15 cellular contexts compared by ENCODE assay signal in the genomic region with DNA sequence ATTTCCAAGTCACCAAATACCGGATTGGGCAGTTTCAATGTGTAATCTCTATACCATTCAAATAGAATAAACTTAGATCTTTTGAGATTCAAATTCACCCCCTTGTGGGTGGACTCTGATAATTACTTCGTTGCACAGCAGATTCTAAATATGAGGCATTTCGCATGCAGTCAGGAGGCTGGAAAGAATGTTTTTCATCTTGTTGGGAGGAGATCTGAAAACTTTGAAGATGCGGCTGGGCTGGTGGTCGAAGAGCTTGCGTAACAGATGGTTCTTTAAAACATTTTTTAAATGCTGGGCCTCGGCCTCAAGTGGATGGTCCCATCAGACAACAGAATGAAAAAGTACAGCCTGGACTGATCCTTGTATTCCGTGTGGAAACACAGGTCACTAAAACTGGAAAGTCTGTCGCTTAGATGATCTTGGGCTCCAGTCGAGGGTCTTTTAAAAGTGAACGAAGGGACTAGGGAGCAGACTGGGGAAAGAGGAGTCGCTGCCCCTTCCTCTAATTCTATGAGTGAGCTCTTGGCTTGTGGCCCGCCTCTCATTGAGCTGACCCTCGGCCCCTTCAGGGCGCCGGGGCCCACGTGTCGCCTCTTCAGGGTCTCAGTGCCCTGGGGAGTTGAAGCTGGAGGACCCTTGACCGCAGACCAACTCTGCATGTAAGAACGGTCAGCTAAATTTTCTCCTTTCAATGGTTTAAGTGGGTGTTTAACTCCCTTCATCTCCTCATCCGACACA. TPM values are rescaled to one million over a fixed set of nuclear protein-coding genes. Genes with fewer than 3 reads are reported as not detected.
A peak's percentile ranks its signal among the peaks of the same experiment; 100 is the strongest.
DNase-seq lines count a peak whose midpoint lies in the region; ATAC-seq, FAIRE-seq and TF ChIP-seq lines count a peak whose summit lies in the region.
"Had no signal": no experiment of that assay in that cellular context is flagged by ENCODE, and none has a peak within 500 bp of the region (broad histone marks: within the 10 kb centered on the region; RNA-seq: fewer than 3 reads in every experiment).

No MANE protein-coding gene starts in this region.

- no peak for TF ChIP-seq CTCF in cardiac muscle cell (IDR thresholded peaks at IDR 0.05; ENCODE audit: low read depth, low read length)
- no peak for TF ChIP-seq CTCF in heart right ventricle (IDR thresholded peaks at IDR 0.05)
- no peak for TF ChIP-seq CTCF in H1 (IDR thresholded peaks at IDR 0.05; ENCODE audit: control extremely low read depth in 1 of 3, insufficient read depth in 1 of 3, low read depth in 1 of 3, low read length in 3 of 3)

- peak overlapping the region; percentile 42; the same call in 1 of the 2 replicates for H2AFZ ChIP-seq in H1 (ENCODE audit: low read length)

- no peak overlapping the region for H3K4ac ChIP-seq in H1 (replicated peaks; ENCODE audit: insufficient read length, low read depth, low read length)

- H3K27ac ChIP-seq in cardiac muscle cell (no peak overlapping the region), heart right ventricle (no peak overlapping the region), H1 (ENCODE audit: low read depth, low read length) (no peak overlapping the region), muscle layer of duodenum (ENCODE audit: low read length) (peak overlapping the region; percentile 1)
- H3K27ac ChIP-seq: left ventricle myocardium inferior, ovary had no signal

- peaks cover 55% of the 10 kb centered on the region for H3K23me2 ChIP-seq in H1 (ENCODE audit: low read depth, low read length)

- H2BK120ac ChIP-seq in H1 (replicated peaks; ENCODE audit: low read depth, low read length), result no peak overlapping the region

- H3K27me3 ChIP-seq in cardiac muscle cell (peaks cover 100% of the 10 kb centered on the region), heart right ventricle (peaks cover 31 to 100% (median 100%) of the 10 kb centered on the region in 7 donors), H1 (replicated peaks in 1 of 4; ENCODE audit: control insufficient read depth in 3 of 4, extremely low read depth in 1 of 4, insufficient read depth in 3 of 4, low read length in 3 of 4) (peaks cover 28 to 89% (median 76%) of the 10 kb centered on the region in 4 experiments; a peak in 6 of 7 replicates), muscle layer of duodenum (ENCODE audit: low read depth, low read length) (peaks cover 88% of the 10 kb centered on the region)
- H3K27me3 ChIP-seq: ovary had no signal

- no peak for TF ChIP-seq POLR2A in H1 (IDR thresholded peaks at IDR 0.05; ENCODE audit: control extremely low read depth in 1 of 2, low read depth in 2 of 2, low read length in 2 of 2)

- H4K91ac ChIP-seq in H1 (replicated peaks; ENCODE audit: insufficient read length, low read length), result peak overlapping the region; percentile 12

- no peak overlapping the region for H3K9ac ChIP-seq in H1 (replicated peaks in 1 of 4; ENCODE audit: extremely low read depth in 1 of 4, low read depth in 3 of 4, low read length in 3 of 4)

- no peak overlapping the region for H4K8ac ChIP-seq in H1 (ENCODE audit: extremely low read depth, insufficient read depth, low read length)

- H3K14ac ChIP-seq in H1 (ENCODE audit: insufficient read length), result no peak overlapping the region

- H3K23ac ChIP-seq in H1 (ENCODE audit: insufficient read length), result no peak overlapping the region

- no peaks in the 10 kb centered on the region; a peak in 1 of 4 replicates for H3K79me2 ChIP-seq in H1 (ENCODE audit: control insufficient read depth in 1 of 2, insufficient read depth in 2 of 2, low read length in 2 of 2)

- TF ChIP-seq RAD21 in H1 (IDR thresholded peaks at IDR 0.05 in 1 of 2, conservative IDR thresholded peaks at IDR 0.05 in 1 of 2; ENCODE audit: low read depth in 2 of 2, low read length in 2 of 2), result no peak

- FAIRE-seq in H1 (lab: Jason Lieb, UNC), result no peak
- FAIRE-seq: frontal cortex had no signal

- no peak overlapping the region for H2BK20ac ChIP-seq in H1 (ENCODE audit: low read length)

- no peaks in the 10 kb centered on the region for H3K36me3 ChIP-seq in cardiac muscle cell
- H3K36me3 ChIP-seq in heart right ventricle, result no peaks in the 10 kb centered on the region
- no peaks in the 10 kb centered on the region for H3K36me3 ChIP-seq in H1 (ENCODE audit: control insufficient read depth in 2 of 4, insufficient read depth in 4 of 4, low read length in 3 of 4)
- H3K36me3 ChIP-seq in muscle layer of duodenum (ENCODE audit: control insufficient read depth in 1 of 2, insufficient read depth in 2 of 2, low read length in 2 of 2), result no peaks in the 10 kb centered on the region
- H3K36me3 ChIP-seq: left ventricle myocardium inferior, ovary had no signal

- no peak overlapping the region for H3K56ac ChIP-seq in H1 (replicated peaks; ENCODE audit: insufficient read length, low read depth, low read length)

- peak overlapping the region; percentile 75; the same call in 1 of the 2 replicates for H2BK5ac ChIP-seq in H1 (ENCODE audit: low read depth, low read length)

- DNase-seq in cardiac muscle cell (ENCODE audit: low read depth in 1 of 2, low spot score in 1 of 2) (no peak), heart right ventricle (no peak), H1 (ENCODE audit: low read depth in 1 of 2, low spot score in 2 of 2) (no peak), NCI-H2029 treated with DMSO at 0.1 percent for 48 hours (lab: John Stamatoyannopoulos, UW) (no peak)
- DNase-seq: activated CD4-positive, alpha-beta memory T cell treated with anti-CD3 and anti-CD28 coated beads for 36 hours; KG1; left ventricle myocardium inferior; NCI-H524 treated with DMSO at 0.1 percent for 48 hours; ovary had no signal

- H3K4me3 ChIP-seq in cardiac muscle cell, result peak overlapping the region; percentile 34
- H3K4me3 ChIP-seq in heart right ventricle, result no peak overlapping the region
- H3K4me3 ChIP-seq in H1 (ENCODE audit: extremely low read depth in 1 of 4, insufficient read depth in 2 of 4, low read depth in 3 of 4, low read length in 4 of 4), result peak overlapping the region; percentile 27 to 88 (median 43); a peak in 7 of 8 replicates
- H3K4me3 ChIP-seq in muscle layer of duodenum (ENCODE audit: low read depth in 1 of 2, low read length in 2 of 2), result peak overlapping the region in 1 of 2 donors; percentile 16

- H3K79me1 ChIP-seq in H1 (ENCODE audit: low read depth, low read length), result no peaks in the 10 kb centered on the region; the same call in 1 of the 2 replicates

- H3K18ac ChIP-seq in H1 (ENCODE audit: extremely low read depth, low read length), result peak overlapping the region; percentile 48; the same call in 1 of the 2 replicates

- no peak overlapping the region; the same call in 1 of the 2 replicates for H2BK15ac ChIP-seq in H1 (ENCODE audit: low read length)

- intact Hi-C loops in heart right ventricle (cut with DNase I), result loop anchor here in 2 of 10 donors (10.0 kb wide), 2 partner anchors 207 to 353 kb away; no protein-coding TSS in a partner anchor

- H3K4me1 ChIP-seq in cardiac muscle cell (ENCODE audit: low read depth) (peaks cover 15% of the 10 kb centered on the region), heart right ventricle (peaks cover 0 to 69% (median 57%) of the 10 kb centered on the region in 9 donors), H1 (replicated peaks in 1 of 4; ENCODE audit: control insufficient read depth in 3 of 4, insufficient read depth in 4 of 4, low read length in 3 of 4) (peaks cover 10 to 30% (median 12%) of the 10 kb centered on the region in 4 experiments), muscle layer of duodenum (ENCODE audit: control insufficient read depth in 1 of 2, insufficient read depth in 2 of 2, low read length in 2 of 2) (peaks cover 0 to 52% of the 10 kb centered on the region in 2 donors)

- POLR2A ChIA-PET in H1 (lab: Charles Lee; ENCODE audit: partially characterized antibody), result interaction anchor here (1.9 to 6.5 kb wide), 3 partner anchors 8 to 12 kb away, joined by 5 to 36 read pairs (median 13); no protein-coding TSS in a partner anchor

- H4K20me1 ChIP-seq in H1 (replicated peaks in 1 of 2; ENCODE audit: control insufficient read depth in 1 of 2, insufficient read depth in 2 of 2, low read length in 2 of 2), result peaks cover 0 to 2% of the 10 kb centered on the region in 2 experiments

- H2BK12ac ChIP-seq in H1 (ENCODE audit: low read depth, low read length), result no peak overlapping the region

- H3K9me3 ChIP-seq in cardiac muscle cell (ENCODE audit: low read depth), result no peaks in the 10 kb centered on the region
- H3K9me3 ChIP-seq in heart right ventricle, result no peaks in the 10 kb centered on the region
- H3K9me3 ChIP-seq in H1 (ENCODE audit: insufficient read depth in 2 of 2, low read depth in 1 of 2, low read length in 1 of 2), result no peaks in the 10 kb centered on the region
- H3K9me3 ChIP-seq in muscle layer of duodenum (ENCODE audit: control insufficient read depth in 1 of 2, low read length in 2 of 2), result no peaks in the 10 kb centered on the region
- H3K9me3 ChIP-seq: left ventricle myocardium inferior, ovary had no signal

- CTCF ChIA-PET in H1 (lab: Charles Lee; ENCODE audit: partially characterized antibody), result interaction anchor here (0.6 to 2.6 kb wide), 9 partner anchors 8 to 465 kb away, joined by 3 to 7 read pairs (median 3); no protein-coding TSS in a partner anchor

- 33 to 42% methylated on average over 21 of the region's 21 CpGs for WGBS in heart right ventricle, 2 donors
- WGBS in H1 (ENCODE audit: extremely low coverage in 1 of 2, insufficient coverage in 1 of 2, insufficient read length in 1 of 2, insufficient replicate concordance in 2 of 2, low coverage in 1 of 2, low lambda C conversion rate in 2 of 2, missing lambda C conversion rate in 1 of 2), 2 experiments, result 3% methylated on average over 21 of the region's 21 CpGs; no CpG with 5 or more reads in 1 of the 2 experiments

- TF ChIP-seq EP300 in H1 (IDR thresholded peaks at IDR 0.05; ENCODE audit: borderline replicate concordance in 1 of 2, low read depth in 2 of 2, low read length in 2 of 2), result no peak

- H3K4me2 ChIP-seq in H1 (ENCODE audit: insufficient read depth in 1 of 2, low read depth in 2 of 2, low read length in 2 of 2), result peak overlapping the region; percentile 94 to 98

- H2AK5ac ChIP-seq in H1 (ENCODE audit: low read depth, low read length), result no peak overlapping the region

- ATAC-seq in heart right ventricle, result no peak
- no peak for ATAC-seq in HG03442 (IDR thresholded peaks at IDR 0.05; ENCODE audit: unreplicated experiment)
- ATAC-seq in GM21723 (IDR thresholded peaks at IDR 0.05; ENCODE audit: unreplicated experiment), result no peak
- no peak for ATAC-seq in HG03108 (IDR thresholded peaks at IDR 0.05; ENCODE audit: unreplicated experiment)

- H4K5ac ChIP-seq in H1 (ENCODE audit: insufficient read length, low read depth, low read length), result no peak overlapping the region

RNA-seq across cellular contexts. Expression of gene NR5A2, which starts 10.6 kb away (rescaled TPM):
- total RNA-seq in cardiac muscle cell, result 0.15 TPM in 1 of 2 replicates, not detected in the other
- not detected in 2 replicates for polyA plus RNA-seq in cardiac muscle cell
- total RNA-seq in heart right ventricle, result 1 to 10 TPM in 8 of 10 donors, under 1 TPM in 2; 0.70 to 1.9 (median 1.3) TPM
- polyA plus RNA-seq in heart right ventricle, result 1 to 10 TPM in 1 of 2 donors, under 1 TPM in 1; 0.52 to 1.1 TPM
- total RNA-seq in H1 (2021; fragmentation: NEBNext Ultra II Directional; extraction: Animal tissue kit (Norgen Biotek cat#: 25700)), result 11.6 and 11.7 TPM in 2 replicates
- 1.7 and 2.1 TPM in 2 replicates for polyA plus RNA-seq in H1 (2011; rRNA removed)
- polyA plus RNA-seq in H1 (2011; cell fraction: cytosol; rRNA removed), result 2.4 TPM
- 4.2 TPM for polyA plus RNA-seq in H1 (2011; cell fraction: nucleus; rRNA removed)
- polyA plus RNA-seq in H1 (2012, experiment 1 of 2), result 1.9 to 4.9 TPM (median 2.8 TPM) in 4 replicates
- polyA plus RNA-seq in H1 (2012, experiment 2 of 2), result 0.30 TPM
- polyA plus RNA-seq in H1 (2013, experiment 1 of 2), result 8.1 TPM
- polyA plus RNA-seq in H1 (2013, experiment 2 of 2), result 8.4 TPM
- 6.8 and 9.6 TPM in 2 replicates for polyA minus RNA-seq in H1 (2011; rRNA and poly(A)+ RNA removed)
- polyA minus RNA-seq in H1 (2011; cell fraction: cytosol; rRNA and poly(A)+ RNA removed), result 3.2 TPM
- polyA minus RNA-seq in H1 (2011; cell fraction: nucleus; rRNA and poly(A)+ RNA removed), result 18.6 TPM
- total RNA-seq: activated CD4-positive, alpha-beta memory T cell treated with anti-CD3 and anti-CD28 coated beads for 36 hours; activated T-helper 2 cell treated with anti-CD3 and anti-CD28 coated beads, Interferon-gamma antibody, Interleukin-2, Interleukin-4, amounts not matched to agents 10 μg/mL and 5 μg/mL and 100 μg/mL, durations not matched to agents 14 hours and 24 hours and 36 hours had no signal

Comparison
In these comparisons a context has a peak if more than half of its experiments do, and no peak if none do; other contexts are left out.
1. H3K4me3 ChIP-seq: peak in cardiac muscle cell (single experiment) and H1 (4 of 4); none in heart right ventricle (0 of 10).